ENCODE assay signal across 20 cellular contexts in genomic region chr5:127306647-127307046, GRCh38. TPM values are rescaled to one million over a fixed set of nuclear protein-coding genes. Genes with fewer than 3 reads are reported as not detected.
"Had no signal": no experiment of that assay in that cellular context is flagged by ENCODE, and none has a peak within 500 bp of the region (broad histone marks: within the 10 kb centered on the region; RNA-seq: fewer than 3 reads in every experiment).

No MANE protein-coding gene starts in this region.

- H3K9me3 ChIP-seq: heart left ventricle, pancreas, tibial nerve, uterus had no signal

- H3K36me3 ChIP-seq: heart left ventricle, pancreas, tibial nerve, uterus had no signal

- H3K4me1 ChIP-seq: heart left ventricle, pancreas, tibial nerve, uterus had no signal

- H3K4me3 ChIP-seq: heart left ventricle, pancreas, skin epidermis, tibial nerve, uterus had no signal

- H3K27me3 ChIP-seq: heart left ventricle, pancreas, tibial nerve, uterus had no signal

- DNase-seq: activated CD4-positive, alpha-beta T cell treated with anti-CD3 and anti-CD28 coated beads, Interleukin-2, amount 50 U/mL, for 1 hour; activated naive CD4-positive, alpha-beta T cell; activated naive CD8-positive, alpha-beta T cell treated with anti-CD3 and anti-CD28 coated beads, Interleukin-2, amount 10 ng/mL, durations not matched to agents 7 days and 5 days; dermis blood vessel endothelial cell; endodermal cell; heart left ventricle; naive thymus-derived CD4-positive, alpha-beta T cell; pancreas; stimulated activated CD4-positive, alpha-beta T cell treated with anti-CD3 and anti-CD28 coated beads, Interleukin-15, amount 100 ng/mL, for 24 hours; stimulated activated CD4-positive, alpha-beta T cell treated with anti-CD3 and anti-CD28 coated beads, Interleukin-4, amount 100 ng/mL, for 1 hour; stimulated activated naive B cell treated with anti-CD40 and anti-IgM and Interleukin-4, amounts not matched to agents 10 μg/mL and 1 μg/mL and 100 μg/mL, for 72 hours; T-cell; T-helper 9 cell; uterus had no signal

- ATAC-seq: activated CD4-positive, CD25-positive, alpha-beta regulatory T cell treated with anti-CD3 and anti-CD28 coated beads, Interleukin-2, amount 50 U/mL, for 24 hours; heart left ventricle; left lobe of liver; naive thymus-derived CD4-positive, alpha-beta T cell; pancreas; stimulated activated naive B cell treated with anti-CD40 and anti-IgM and Interleukin-4, amounts not matched to agents 10 μg/mL and 1 μg/mL and 100 μg/mL, for 72 hours; T-cell had no signal

- H3K27ac ChIP-seq: heart left ventricle, pancreas, skin epidermis, tibial nerve, uterus had no signal

RNA-seq across cellular contexts. Expression of gene MEGF10, which starts 16.1 kb away (rescaled TPM):
- total RNA-seq: activated CD8-positive, alpha-beta memory T cell treated with anti-CD3 and anti-CD28 coated beads for 36 hours; activated naive CD8-positive, alpha-beta T cell treated with anti-CD3 and anti-CD28 coated beads, Interleukin-2, amount 10 ng/mL, durations not matched to agents 7 days and 5 days; activated T-helper 1 cell treated with anti-CD3 and anti-CD28 coated beads, Interleukin-12 subunit alpha, Interleukin-12 subunit beta, Interleukin-2, Interleukin-4 antibody, amounts not matched to agents 30 ng/mL and 10 ng/mL and 1 ng/mL, durations not matched to agents 14 hours and 24 hours and 36 hours; naive thymus-derived CD4-positive, alpha-beta T cell had no signal
- polyA plus RNA-seq: naive thymus-derived CD4-positive, alpha-beta T cell had no signal
